19 cellular contexts compared by ENCODE assay signal in genomic region chr18:79815657-79816056, GRCh38. TPM values are rescaled to one million over a fixed set of nuclear protein-coding genes. Genes with fewer than 3 reads are reported as not detected.
A peak's percentile ranks its signal among the peaks of the same experiment; 100 is the strongest.
DNase-seq lines count a peak whose midpoint lies in the region; ATAC-seq and TF ChIP-seq lines count a peak whose summit lies in the region.
"Had no signal": no experiment of that assay in that cellular context is flagged by ENCODE, and none has a peak within 500 bp of the region (broad histone marks: within the 10 kb centered on the region; RNA-seq: fewer than 3 reads in every experiment).

No MANE protein-coding gene starts in this region.

- no peak overlapping the region for H2AFZ ChIP-seq in PC-9
- H2AFZ ChIP-seq: GM23338 had no signal

- H3K27me3 ChIP-seq in H7 (ENCODE audit: control insufficient read depth, insufficient read depth, low read length), result no peaks in the 10 kb centered on the region
- peaks cover 10% of the 10 kb centered on the region for H3K27me3 ChIP-seq in endodermal cell (ENCODE audit: control insufficient read depth, insufficient read depth, low read length, poor library complexity, severe bottlenecking)
- peaks cover 81% of the 10 kb centered on the region for H3K27me3 ChIP-seq in PC-9 (ENCODE audit: insufficient read depth, low read depth)

- intact Hi-C loops in PC-9 (cut with micrococcal nuclease; ENCODE audit: unreplicated experiment), result no loop called here

- no peak overlapping the region for H3K4me2 ChIP-seq in PC-9
- H3K4me2 ChIP-seq: GM23338 had no signal

- no peak overlapping the region for H3K4me3 ChIP-seq in H7 (ENCODE audit: insufficient read depth, low read depth, low read length)
- no peak overlapping the region for H3K4me3 ChIP-seq in endodermal cell (ENCODE audit: low read length)
- no peak overlapping the region for H3K4me3 ChIP-seq in PC-9
- H3K4me3 ChIP-seq: GM23338 had no signal

- H3K9me3 ChIP-seq in endodermal cell (ENCODE audit: control insufficient read depth, low read length) (no peaks in the 10 kb centered on the region), PC-9 (ENCODE audit: insufficient read depth, low read depth) (no peaks in the 10 kb centered on the region)

- no peaks in the 10 kb centered on the region for H3K4me1 ChIP-seq in endodermal cell (ENCODE audit: control insufficient read depth, insufficient read depth, low read length)
- H3K4me1 ChIP-seq in PC-9 (replicated peaks; ENCODE audit: insufficient read depth), result no peaks in the 10 kb centered on the region

- H3K27ac ChIP-seq in endodermal cell (ENCODE audit: low read depth, low read length) (no peak overlapping the region), PC-9 (no peak overlapping the region)

- no peaks in the 10 kb centered on the region for H3K36me3 Mint-ChIP-seq in endodermal cell (ENCODE audit: low read depth)
- no peaks in the 10 kb centered on the region for H3K36me3 Mint-ChIP-seq in type B pancreatic cell
- H3K36me3 Mint-ChIP-seq: CD4-positive, alpha-beta memory T cell had no signal

- no peak overlapping the region for H3K4me3 Mint-ChIP-seq in endodermal cell
- no peak overlapping the region for H3K4me3 Mint-ChIP-seq in type B pancreatic cell
- H3K4me3 Mint-ChIP-seq: CD4-positive, alpha-beta memory T cell; GM23338 had no signal

- H3K27me3 Mint-ChIP-seq in endodermal cell (ENCODE audit: insufficient read depth), result peaks cover 3% of the 10 kb centered on the region
- peaks cover 40% of the 10 kb centered on the region for H3K27me3 Mint-ChIP-seq in type B pancreatic cell

- DNase-seq in H7, result peak; percentile 41
- DNase-seq in endodermal cell, result peak; percentile 35
- DNase-seq in left lobe of liver (ENCODE audit: low spot score), result peak; percentile 33
- DNase-seq in type B pancreatic cell (ENCODE audit: extremely low spot score, unreplicated experiment), result no peak
- no peak for DNase-seq in PC-9
- DNase-seq: C1 segment of cervical spinal cord; Calu3; CD4-positive, alpha-beta memory T cell; COR-L47; DMS153; DND-41; HCEC 1CT had no signal

- no peaks in the 10 kb centered on the region for H3K4me1 Mint-ChIP-seq in endodermal cell
- H3K4me1 Mint-ChIP-seq in type B pancreatic cell (ENCODE audit: unreplicated experiment), result no peaks in the 10 kb centered on the region
- H3K4me1 Mint-ChIP-seq: GM23338 had no signal

- H3K36me3 ChIP-seq in H7 (replicated peaks; ENCODE audit: control insufficient read depth, insufficient read depth, low read length), result no peaks in the 10 kb centered on the region
- H3K36me3 ChIP-seq in endodermal cell (ENCODE audit: control insufficient read depth, insufficient read depth, low read length), result no peaks in the 10 kb centered on the region
- no peaks in the 10 kb centered on the region for H3K36me3 ChIP-seq in PC-9 (ENCODE audit: low read depth)

- no peaks in the 10 kb centered on the region for H3K9me3 Mint-ChIP-seq in endodermal cell
- H3K9me3 Mint-ChIP-seq in type B pancreatic cell, result no peaks in the 10 kb centered on the region
- H3K9me3 Mint-ChIP-seq: CD4-positive, alpha-beta memory T cell; GM23338 had no signal

- TF ChIP-seq CTCF in endodermal cell (conservative IDR thresholded peaks at IDR 0.05) (no peak), type B pancreatic cell (conservative IDR thresholded peaks at IDR 0.05) (peak; percentile 46), PC-9 (conservative IDR thresholded peaks at IDR 0.05) (no peak)

- H3K79me2 ChIP-seq in PC-9 (ENCODE audit: low read depth), result no peaks in the 10 kb centered on the region

- POLR2A ChIA-PET in PC-9 (lab: Charles Lee; ENCODE audit: unreplicated experiment), result no interaction called here

- no peak overlapping the region for H3K9ac ChIP-seq in endodermal cell (ENCODE audit: extremely low read depth, low read length, poor library complexity, severe bottlenecking)

- no TSS peak for BruUV-seq in PC-9 (replicated peaks; lab: Mats Ljungman, UMichigan)

- no peak for ATAC-seq in left lobe of liver
- ATAC-seq in HG03439 (IDR thresholded peaks at IDR 0.05; ENCODE audit: unreplicated experiment), result no peak
- ATAC-seq in GM21381 (IDR thresholded peaks at IDR 0.05; ENCODE audit: unreplicated experiment), result no peak
- ATAC-seq: GM23338 had no signal

- no peak overlapping the region for H3K27ac Mint-ChIP-seq in endodermal cell
- no peak overlapping the region for H3K27ac Mint-ChIP-seq in type B pancreatic cell
- H3K27ac Mint-ChIP-seq: GM23338 had no signal

- CTCF ChIA-PET in PC-9 (lab: Charles Lee), result no interaction called here

- H3F3A ChIP-seq in PC-9 (ENCODE audit: insufficient read depth, low read depth), result no peaks in the 10 kb centered on the region

- H4K20me1 ChIP-seq in PC-9 (ENCODE audit: insufficient read depth), result no peaks in the 10 kb centered on the region

- H3K9me2 ChIP-seq in PC-9 (ENCODE audit: insufficient read depth), result no peaks in the 10 kb centered on the region

- WGBS in endodermal cell (ENCODE audit: insufficient coverage in 1 of 2, insufficient read length in 1 of 2), 2 experiments, result 81 to 84% methylated on average over 6 to 9 of the region's 9 CpGs

RNA-seq across cellular contexts. Expression of gene KCNG2, which starts 17.9 kb away (rescaled TPM):
- total RNA-seq in H7 (2014; rRNA removed; shearing (Covaris generic)), result 0.14 and 0.18 TPM in 2 replicates
- not detected for total RNA-seq in endodermal cell
- polyA plus RNA-seq in endodermal cell (2013, experiment 1 of 2), result 0.32 TPM
- not detected for polyA plus RNA-seq in endodermal cell (2013, experiment 2 of 2)
- total RNA-seq in left lobe of liver, result not detected
- total RNA-seq in type B pancreatic cell (ENCODE audit: low replicate concordance), result 0.29 TPM in 1 of 2 replicates, not detected in the other
- total RNA-seq in PC-9 (2021), result not detected in 2 replicates
- total RNA-seq: A172; A673; Calu3; CD4-positive, alpha-beta memory T cell; H4 had no signal
- polyA plus RNA-seq: BJ; CD4-positive, alpha-beta memory T cell had no signal

Comparison
In these comparisons a context has a peak if more than half of its experiments do, and no peak if none do; other contexts are left out.
1. DNase-seq: peak in H7 (single experiment), endodermal cell (single experiment) and left lobe of liver (single experiment); none in type B pancreatic cell (single experiment) and PC-9 (0 of 2).